In genomic region chr16:4505356-4506153, GRCh38 we compare ENCODE assay signal across 9 cellular contexts. TPM values are rescaled to one million over a fixed set of nuclear protein-coding genes. Genes with fewer than 3 reads are reported as not detected.
DNase-seq lines count a peak whose midpoint lies in the region; ATAC-seq, FAIRE-seq and TF ChIP-seq lines count a peak whose summit lies in the region.
"Had no signal": no experiment of that assay in that cellular context is flagged by ENCODE, and none has a peak within 500 bp of the region (broad histone marks: within the 10 kb centered on the region; RNA-seq: fewer than 3 reads in every experiment).

No MANE protein-coding gene starts in this region.

- H3K27ac Mint-ChIP-seq in T-helper 2 cell treated with Interferon-gamma antibody and Interleukin-4, amounts not matched to agents 5 μg/mL and 100 μg/mL, for 36 hours, result peak overlapping the region; percentile 97
- H3K27ac Mint-ChIP-seq in astrocyte (ENCODE audit: unreplicated experiment), result peak overlapping the region; percentile 82

- H3K4me3 ChIP-seq in GM12865 (ENCODE audit: low read depth, low read length) (no peak overlapping the region), astrocyte (ENCODE audit: insufficient read depth, low read depth, low read length) (no peak overlapping the region)

- H3K27me3 ChIP-seq in astrocyte (ENCODE audit: insufficient read depth, low read length), result no peaks in the 10 kb centered on the region
- no peaks in the 10 kb centered on the region for H3K27me3 ChIP-seq in foreskin keratinocyte

- H4K20me1 ChIP-seq in astrocyte (ENCODE audit: insufficient read depth, low read length), result peaks cover 58% of the 10 kb centered on the region

- in situ Hi-C loops in ACHN (cut with HindIII; ENCODE audit: low pct_ligation_motif_present, low pct_unique_long_range_greater_than_20kb, low sequenced_read_pairs), result no loop called here

- H3K9me3 Mint-ChIP-seq in T-helper 2 cell treated with Interferon-gamma antibody and Interleukin-4, amounts not matched to agents 5 μg/mL and 100 μg/mL, for 36 hours, result no peaks in the 10 kb centered on the region
- no peaks in the 10 kb centered on the region for H3K9me3 Mint-ChIP-seq in astrocyte (ENCODE audit: unreplicated experiment)

- peaks cover 44% of the 10 kb centered on the region for H3K4me1 Mint-ChIP-seq in T-helper 2 cell treated with Interferon-gamma antibody and Interleukin-4, amounts not matched to agents 5 μg/mL and 100 μg/mL, for 36 hours (ENCODE audit: low read depth)
- peaks cover 26% of the 10 kb centered on the region for H3K4me1 Mint-ChIP-seq in astrocyte (ENCODE audit: low read depth, unreplicated experiment)

- no peaks in the 10 kb centered on the region for H3K27me3 Mint-ChIP-seq in T-helper 2 cell treated with Interferon-gamma antibody and Interleukin-4, amounts not matched to agents 5 μg/mL and 100 μg/mL, for 36 hours (ENCODE audit: low read depth)
- no peaks in the 10 kb centered on the region for H3K27me3 Mint-ChIP-seq in astrocyte (ENCODE audit: low read depth, unreplicated experiment)

- FAIRE-seq in astrocyte (lab: Jason Lieb, UNC), result no peak
- FAIRE-seq: colon had no signal

- peaks cover 40% of the 10 kb centered on the region for H3K79me2 ChIP-seq in astrocyte (ENCODE audit: insufficient read depth, low read length)

- TF ChIP-seq CTCF in GM12865 (IDR thresholded peaks at IDR 0.05; ENCODE audit: insufficient read depth, low read depth, low read length, missing control alignments) (no peak), astrocyte (IDR thresholded peaks at IDR 0.05; ENCODE audit: insufficient read depth, low read depth, low read length) (no peak), foreskin keratinocyte (conservative IDR thresholded peaks at IDR 0.05) (no peak)

- no peak overlapping the region for H3K9ac ChIP-seq in astrocyte (ENCODE audit: low read length)

- peak overlapping the region; percentile 83 for H3K4me3 Mint-ChIP-seq in T-helper 2 cell treated with Interferon-gamma antibody and Interleukin-4, amounts not matched to agents 5 μg/mL and 100 μg/mL, for 36 hours
- no peak overlapping the region for H3K4me3 Mint-ChIP-seq in astrocyte (ENCODE audit: unreplicated experiment)

- DNase-seq in GM12865 (ENCODE audit: low read depth), result peak; percentile 84
- DNase-seq in T-helper 2 cell treated with Interferon-gamma antibody and Interleukin-4, amounts not matched to agents 5 μg/mL and 100 μg/mL, for 36 hours (ENCODE audit: low spot score), result peak; percentile 63
- DNase-seq in astrocyte (ENCODE audit: low read depth), result no peak
- DNase-seq in stimulated activated CD4-positive, alpha-beta T cell treated with anti-CD3 and anti-CD28 coated beads, Interleukin-2, amount 100 ng/mL, for 4 hours (ENCODE audit: low read depth), result peak; percentile 61
- no peak for DNase-seq in NCI-H2081 (lab: John Stamatoyannopoulos, UW)
- DNase-seq in ACHN, result no peak
- no peak for DNase-seq in foreskin keratinocyte

- H3K36me3 ChIP-seq in astrocyte (ENCODE audit: insufficient read depth, low read length), result peaks cover 17% of the 10 kb centered on the region

- no peak overlapping the region for H2AFZ ChIP-seq in astrocyte (ENCODE audit: low read depth, low read length)

- peaks cover 31% of the 10 kb centered on the region for H3K36me3 Mint-ChIP-seq in T-helper 2 cell treated with Interferon-gamma antibody and Interleukin-4, amounts not matched to agents 5 μg/mL and 100 μg/mL, for 36 hours (ENCODE audit: low read depth)
- peaks cover 4% of the 10 kb centered on the region for H3K36me3 Mint-ChIP-seq in astrocyte (ENCODE audit: low read depth, unreplicated experiment)

- no peak overlapping the region for H3K4me2 ChIP-seq in astrocyte (ENCODE audit: low read length)

- no peaks in the 10 kb centered on the region for H3K9me3 ChIP-seq in astrocyte (ENCODE audit: insufficient read depth, low read depth, low read length)

- H3K4me1 ChIP-seq in astrocyte (ENCODE audit: insufficient read depth, low read length) (peaks cover 13% of the 10 kb centered on the region), foreskin keratinocyte (peaks cover 16% of the 10 kb centered on the region)

- peak; percentile 65 for ATAC-seq in HG02763 (IDR thresholded peaks at IDR 0.05; ENCODE audit: unreplicated experiment)
- no peak for ATAC-seq in foreskin keratinocyte

- H3K27ac ChIP-seq in astrocyte (ENCODE audit: low read depth, low read length), result no peak overlapping the region
- H3K27ac ChIP-seq in foreskin keratinocyte, result no peak overlapping the region

RNA-seq across cellular contexts. Expression of gene HMOX2, which starts 29.4 kb away (rescaled TPM):
- total RNA-seq in astrocyte (53.1 and 64.9 TPM in 2 replicates), foreskin keratinocyte (140 and 152 TPM in 2 replicates)
- 200 and 221 TPM in 2 replicates for polyA plus RNA-seq in foreskin keratinocyte

RNA-seq across cellular contexts. Expression of gene NMRAL1, which starts 31.1 kb away (rescaled TPM):
- total RNA-seq in astrocyte (28.5 and 31.2 TPM in 2 replicates), foreskin keratinocyte (75.5 and 75.9 TPM in 2 replicates)
- polyA plus RNA-seq in foreskin keratinocyte, result 81.9 and 83.9 TPM in 2 replicates

RNA-seq across cellular contexts. Expression of gene CDIP1, which starts 33.0 kb away (rescaled TPM):
- total RNA-seq in astrocyte (56.9 and 64.7 TPM in 2 replicates), foreskin keratinocyte (45.2 and 46.3 TPM in 2 replicates)
- polyA plus RNA-seq in foreskin keratinocyte, result 50.2 and 52.6 TPM in 2 replicates

RNA-seq across cellular contexts. Expression of gene C16orf96, which starts 50.6 kb away (rescaled TPM):
- total RNA-seq in astrocyte (0.20 and 0.38 TPM in 2 replicates), foreskin keratinocyte (not detected in 2 replicates)
- not detected in 2 replicates for polyA plus RNA-seq in foreskin keratinocyte

Comparison
In these comparisons a context has a peak if more than half of its experiments do, and no peak if none do; other contexts are left out.
1. DNase-seq: peak in GM12865 (single experiment), T-helper 2 cell treated with Interferon-gamma antibody and Interleukin-4, amounts not matched to agents 5 μg/mL and 100 μg/mL, for 36 hours (single experiment) and stimulated activated CD4-positive, alpha-beta T cell treated with anti-CD3 and anti-CD28 coated beads, Interleukin-2, amount 100 ng/mL, for 4 hours (single experiment); none in astrocyte (single experiment), NCI-H2081 (0 of 2), ACHN (single experiment) and foreskin keratinocyte (0 of 2).